In genomic region chrX:122421434-122422121, GRCh38 we compare ENCODE assay signal across 20 cellular contexts.
DNase-seq lines count a peak whose midpoint lies in the region; ATAC-seq and TF ChIP-seq lines count a peak whose summit lies in the region.
"Had no signal": no experiment of that assay in that cellular context is flagged by ENCODE, and none has a peak within 500 bp of the region (broad histone marks: within the 10 kb centered on the region; RNA-seq: fewer than 3 reads in every experiment).

No MANE protein-coding gene starts in this region.

- DNase-seq in Right ventricle myocardium superior = no peak
- no peak for DNase-seq in cardiac septum (ENCODE audit: low spot score)
- DNase-seq in heart left ventricle = peak in 4 of 5 donors; percentile 25 to 53 (median 38)
- peak in 1 of 3 donors; percentile 37 for DNase-seq in right cardiac atrium
- no peak for DNase-seq in NCI-H1048 (lab: John Stamatoyannopoulos, UW)
- no peak for DNase-seq in spleen
- DNase-seq: Calu3; CD8-positive, alpha-beta T cell; DMS 273 treated with DMSO at 0.1 percent for 48 hours; DMS53; DND-41; EL; GM23248; H7; HFFc6; IMR-90 had no signal

- H3K9me3 ChIP-seq in heart left ventricle (no peaks in the 10 kb centered on the region), right cardiac atrium (ENCODE audit: control insufficient read depth, low read length) (no peaks in the 10 kb centered on the region), spleen (no peaks in the 10 kb centered on the region)
- H3K9me3 ChIP-seq: BLaER1 treated with 17β-estradiol and CSF1 and Interleukin-3, amounts not matched to agents 10 nM and 100 nM had no signal

- ATAC-seq in Right ventricle myocardium superior (ENCODE audit: poor library complexity) (peak; percentile 93), heart left ventricle (peak; percentile 95 to 98 (median 96)), right cardiac atrium (peak; percentile 43 to 65), HG02852 (IDR thresholded peaks at IDR 0.05; ENCODE audit: unreplicated experiment) (no peak)
- ATAC-seq: CD8-positive, alpha-beta T cell; GM12878; HCT116 had no signal

- no peak for TF ChIP-seq POLR2A in heart left ventricle (IDR thresholded peaks at IDR 0.05)
- no peak for TF ChIP-seq POLR2A in spleen (IDR thresholded peaks at IDR 0.05)

- H3K27ac ChIP-seq in heart left ventricle (peak overlapping the region in 10 of 12 donors; percentile 20 to 90 (median 65)), right cardiac atrium (ENCODE audit: low read length) (no peak overlapping the region), spleen (no peak overlapping the region)
- H3K27ac ChIP-seq: BLaER1 treated with 17β-estradiol and CSF1 and Interleukin-3, amounts not matched to agents 10 nM and 100 nM; GM23248 had no signal

- WGBS in heart left ventricle, 4 donors = 41 to 67% (median 50%) methylated on average over 5 of the region's 5 CpGs
- 63% methylated on average over 5 of the region's 5 CpGs for WGBS in right cardiac atrium
- WGBS in spleen, 5 donors = 69 to 82% (median 77%) methylated on average over 5 of the region's 5 CpGs

- no peaks in the 10 kb centered on the region for H3K36me3 ChIP-seq in heart left ventricle
- H3K36me3 ChIP-seq in spleen = no peaks in the 10 kb centered on the region
- H3K36me3 ChIP-seq: BLaER1 treated with 17β-estradiol and CSF1 and Interleukin-3, amounts not matched to agents 10 nM and 100 nM had no signal

- intact Hi-C loops in Right ventricle myocardium superior (cut with DNase I) = no loop called here
- intact Hi-C loops in cardiac septum (cut with DNase I) = loop anchor here (2.0 kb wide), 1 partner anchor 53 kb away; no protein-coding TSS in a partner anchor
- intact Hi-C loops in heart left ventricle (cut with DNase I) = no loop called here
- intact Hi-C loops in right cardiac atrium (cut with DNase I) = no loop called here
- intact Hi-C loops in spleen (cut with DNase I; ENCODE audit: low total_unique reads) = no loop called here

- H3K27me3 ChIP-seq in heart left ventricle = no peaks in the 10 kb centered on the region
- no peaks in the 10 kb centered on the region for H3K27me3 ChIP-seq in right cardiac atrium (ENCODE audit: control insufficient read depth, insufficient read depth)
- H3K27me3 ChIP-seq in spleen (replicated peaks in 1 of 7) = no peaks in the 10 kb centered on the region

- H3K4me3 ChIP-seq in heart left ventricle = peak overlapping the region in 8 of 12 donors; percentile 30 to 50 (median 42)
- no peak overlapping the region for H3K4me3 ChIP-seq in right cardiac atrium (ENCODE audit: low read length)
- H3K4me3 ChIP-seq in spleen = no peak overlapping the region
- H3K4me3 ChIP-seq: BLaER1 treated with 17β-estradiol and CSF1 and Interleukin-3, amounts not matched to agents 10 nM and 100 nM; GM12878; GM23248 had no signal

- no peaks in the 10 kb centered on the region for H3K4me1 ChIP-seq in heart left ventricle
- H3K4me1 ChIP-seq in right cardiac atrium (ENCODE audit: control insufficient read depth, insufficient read depth, low read length) = no peaks in the 10 kb centered on the region
- H3K4me1 ChIP-seq in spleen = no peaks in the 10 kb centered on the region
- H3K4me1 ChIP-seq: BLaER1 treated with 17β-estradiol and CSF1 and Interleukin-3, amounts not matched to agents 10 nM and 100 nM had no signal

- TF ChIP-seq CTCF in heart left ventricle (IDR thresholded peaks at IDR 0.05) (no peak), spleen (IDR thresholded peaks at IDR 0.05 in 8 of 11, conservative IDR thresholded peaks at IDR 0.05 in 3 of 11) (no peak)

Comparison
In these comparisons a context has a peak if more than half of its experiments do, and no peak if none do; other contexts are left out.
1. DNase-seq: peak in heart left ventricle (4 of 5); none in Right ventricle myocardium superior (single experiment), cardiac septum (single experiment), NCI-H1048 (single experiment) and spleen (single experiment).
2. H3K27ac ChIP-seq: peak in heart left ventricle (10 of 12); none in right cardiac atrium (single experiment) and spleen (0 of 8).
3. H3K4me3 ChIP-seq: peak in heart left ventricle (8 of 12); none in right cardiac atrium (single experiment) and spleen (0 of 8).